ENCODE assay signal across 9 cellular contexts in the genomic region with DNA sequence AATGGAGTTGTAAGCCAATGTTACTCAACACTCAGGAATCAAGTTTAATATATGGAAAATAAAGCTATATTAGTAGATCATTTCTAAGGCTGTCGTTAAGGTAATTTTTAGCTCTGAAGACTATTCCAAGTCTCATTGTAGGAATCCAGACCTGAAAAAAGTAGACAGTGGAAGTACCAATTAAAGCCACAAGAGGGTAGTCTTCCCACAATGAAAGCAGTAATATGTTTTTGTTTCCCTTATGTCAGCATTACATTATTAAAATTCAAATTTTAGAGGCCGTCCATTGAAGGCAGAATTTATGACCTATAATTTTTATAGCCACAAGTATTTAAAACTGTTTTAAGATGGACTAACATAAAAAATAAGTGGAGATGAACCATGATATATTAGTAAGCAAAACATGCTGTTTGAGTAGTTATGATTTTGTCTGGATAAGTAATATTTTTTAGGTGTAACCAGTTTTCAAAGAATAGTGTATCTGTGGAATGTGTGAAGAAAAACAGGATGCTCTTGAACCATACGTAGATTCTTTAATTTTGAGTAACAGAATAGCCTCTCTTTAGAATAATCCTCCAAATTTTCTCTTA.
DNase-seq lines count a peak whose midpoint lies in the region; ATAC-seq, FAIRE-seq and TF ChIP-seq lines count a peak whose summit lies in the region.
"Had no signal": no experiment of that assay in that cellular context is flagged by ENCODE, and none has a peak within 500 bp of the region (broad histone marks: within the 10 kb centered on the region; RNA-seq: fewer than 3 reads in every experiment).

No MANE protein-coding gene starts in this region.

- intact Hi-C loops in pancreas (cut with DNase I) = no loop called here

- 13 to 22% methylated on average over 3 of the region's 3 CpGs for WGBS in pancreas, 2 donors

- no peaks in the 10 kb centered on the region for H3K36me3 Mint-ChIP-seq in stimulated activated effector memory CD8-positive, alpha-beta T cell treated with anti-CD3 and anti-CD28 coated beads, Interleukin-12 subunit alpha, Interleukin-12 subunit beta, amount 100 ng/mL, for 72 hours

- H3K27ac ChIP-seq in pancreas = no peak overlapping the region

- peak; percentile 58 for ATAC-seq in HG02678 (IDR thresholded peaks at IDR 0.05; ENCODE audit: unreplicated experiment)
- peak in 3 of 4 donors; percentile 69 to 74 (median 73) for ATAC-seq in pancreas
- no peak for ATAC-seq in stimulated activated effector memory CD8-positive, alpha-beta T cell treated with anti-CD3 and anti-CD28 coated beads, Interleukin-12 subunit alpha, Interleukin-12 subunit beta, amount 100 ng/mL, for 72 hours
- ATAC-seq: activated T-cell treated with anti-CD3 and anti-CD28 coated beads, Interleukin-2, amount 50 U/mL, for 72 hours had no signal

- no peak overlapping the region for H3K4me3 ChIP-seq in pancreas

- no peaks in the 10 kb centered on the region for H3K9me3 ChIP-seq in pancreas

- no peaks in the 10 kb centered on the region for H3K4me1 Mint-ChIP-seq in stimulated activated effector memory CD8-positive, alpha-beta T cell treated with anti-CD3 and anti-CD28 coated beads, Interleukin-12 subunit alpha, Interleukin-12 subunit beta, amount 100 ng/mL, for 72 hours

- H3K27me3 ChIP-seq in pancreas = no peaks in the 10 kb centered on the region

- no peaks in the 10 kb centered on the region for H3K36me3 ChIP-seq in pancreas

- TF ChIP-seq CTCF in pancreas (IDR thresholded peaks at IDR 0.05) = peak; percentile 45 to 73 (median 68)

- peaks cover 7% of the 10 kb centered on the region for H3K9me3 Mint-ChIP-seq in stimulated activated effector memory CD8-positive, alpha-beta T cell treated with anti-CD3 and anti-CD28 coated beads, Interleukin-12 subunit alpha, Interleukin-12 subunit beta, amount 100 ng/mL, for 72 hours
- H3K9me3 Mint-ChIP-seq: activated T-cell treated with anti-CD3 and anti-CD28 coated beads, Interleukin-2, amount 50 U/mL, for 72 hours had no signal

- DNase-seq in DMS 273 (lab: John Stamatoyannopoulos, UW; ENCODE audit: unreplicated experiment) (peak; percentile 52), DMS 273 treated with DMSO at 0.1 percent for 48 hours (lab: John Stamatoyannopoulos, UW) (no peak), NCI-H446 treated with DMSO at 0.1 percent for 48 hours (lab: John Stamatoyannopoulos, UW) (peak; percentile 9), dermis blood vessel endothelial cell (peak; percentile 53), pancreas (no peak)
- DNase-seq in stimulated activated effector memory CD8-positive, alpha-beta T cell treated with anti-CD3 and anti-CD28 coated beads, Interleukin-12 subunit alpha, Interleukin-12 subunit beta, amount 100 ng/mL, for 72 hours (ENCODE audit: low spot score in 2 of 2) = no peak
- no peak for DNase-seq in activated CD4-positive, alpha-beta T cell treated with anti-CD3 and anti-CD28 coated beads for 1 hour

- FAIRE-seq in pancreas (lab: Jason Lieb, UNC) = peak; percentile 45

- no peak overlapping the region for H3K27ac Mint-ChIP-seq in stimulated activated effector memory CD8-positive, alpha-beta T cell treated with anti-CD3 and anti-CD28 coated beads, Interleukin-12 subunit alpha, Interleukin-12 subunit beta, amount 100 ng/mL, for 72 hours
- H3K27ac Mint-ChIP-seq: activated T-cell treated with anti-CD3 and anti-CD28 coated beads, Interleukin-2, amount 50 U/mL, for 72 hours had no signal

- no peaks in the 10 kb centered on the region for H3K4me1 ChIP-seq in pancreas

- H3K4me3 Mint-ChIP-seq in stimulated activated effector memory CD8-positive, alpha-beta T cell treated with anti-CD3 and anti-CD28 coated beads, Interleukin-12 subunit alpha, Interleukin-12 subunit beta, amount 100 ng/mL, for 72 hours = no peak overlapping the region
- H3K4me3 Mint-ChIP-seq: activated T-cell treated with anti-CD3 and anti-CD28 coated beads, Interleukin-2, amount 50 U/mL, for 72 hours had no signal

Comparison
In these comparisons a context has a peak if more than half of its experiments do, and no peak if none do; other contexts are left out.
1. DNase-seq: peak in DMS 273 (single experiment), NCI-H446 treated with DMSO at 0.1 percent for 48 hours (single experiment) and dermis blood vessel endothelial cell (single experiment); none in DMS 273 treated with DMSO at 0.1 percent for 48 hours (single experiment), pancreas (0 of 6), stimulated activated effector memory CD8-positive, alpha-beta T cell treated with anti-CD3 and anti-CD28 coated beads, Interleukin-12 subunit alpha, Interleukin-12 subunit beta, amount 100 ng/mL, for 72 hours (0 of 2) and activated CD4-positive, alpha-beta T cell treated with anti-CD3 and anti-CD28 coated beads for 1 hour (single experiment).